Comparison of ENCODE assay signal across 15 cellular contexts in the genomic region with DNA sequence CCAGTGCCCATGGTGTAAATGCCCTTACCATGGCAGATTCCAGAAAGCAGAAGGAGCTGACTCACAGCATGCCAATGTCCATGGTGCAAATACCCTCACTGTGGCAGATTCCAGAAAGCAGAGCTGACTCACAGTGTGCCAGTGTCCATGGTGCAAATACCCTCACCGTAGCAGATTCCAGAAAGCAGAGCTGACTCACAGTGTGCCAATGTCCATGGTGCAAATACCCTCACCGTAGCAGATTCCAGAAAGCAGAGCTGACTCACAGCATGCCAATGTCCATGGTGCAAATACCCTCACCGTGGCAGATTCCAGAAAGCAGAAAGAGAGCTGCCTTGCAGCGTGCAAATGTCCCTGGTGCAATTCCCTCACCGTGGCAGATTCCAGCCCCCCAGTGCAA.
"Had no signal": no experiment of that assay in that cellular context is flagged by ENCODE, and none has a peak within 500 bp of the region (broad histone marks: within the 10 kb centered on the region; RNA-seq: fewer than 3 reads in every experiment).

No MANE protein-coding gene starts in this region.

- H3K9me3 ChIP-seq: heart left ventricle, mucosa of descending colon, tibial artery had no signal

- H3K27ac ChIP-seq: epithelial cell of prostate, heart left ventricle, parathyroid adenoma, tibial artery had no signal

- H3K36me3 ChIP-seq: heart left ventricle, tibial artery had no signal

- DNase-seq: activated CD4-positive, alpha-beta memory T cell treated with anti-CD3 and anti-CD28 coated beads for 36 hours; activated naive CD4-positive, alpha-beta T cell; activated naive CD8-positive, alpha-beta T cell treated with anti-CD3 and anti-CD28 coated beads, Interleukin-2, amount 50 U/mL, for 24 hours; activated T-cell treated with anti-CD3 and anti-CD28 coated beads, Interleukin-2, amount 50 U/mL, for 72 hours; aorta; effector memory CD8-positive, alpha-beta T cell; immature natural killer cell; mucosa of descending colon; naive thymus-derived CD4-positive, alpha-beta T cell; stimulated activated CD4-positive, alpha-beta T cell treated with anti-CD3 and anti-CD28 coated beads, Interleukin-2, amount 100 ng/mL, for 48 hours; stimulated activated naive B cell treated with anti-CD40 and anti-IgM and Interleukin-4, amounts not matched to agents 10 μg/mL and 1 μg/mL and 100 μg/mL, for 72 hours had no signal

- H3K36me3 Mint-ChIP-seq: activated CD4-positive, alpha-beta memory T cell treated with anti-CD3 and anti-CD28 coated beads for 36 hours; immature natural killer cell; naive thymus-derived CD4-positive, alpha-beta T cell; stimulated activated naive B cell treated with anti-CD40 and anti-IgM and Interleukin-4, amounts not matched to agents 10 μg/mL and 1 μg/mL and 100 μg/mL, for 72 hours had no signal

- H3K4me3 Mint-ChIP-seq: activated CD4-positive, alpha-beta memory T cell treated with anti-CD3 and anti-CD28 coated beads for 36 hours; activated naive CD8-positive, alpha-beta T cell treated with anti-CD3 and anti-CD28 coated beads, Interleukin-2, amount 50 U/mL, for 24 hours; activated T-cell treated with anti-CD3 and anti-CD28 coated beads, Interleukin-2, amount 50 U/mL, for 72 hours; effector memory CD8-positive, alpha-beta T cell; immature natural killer cell; naive thymus-derived CD4-positive, alpha-beta T cell; stimulated activated naive B cell treated with anti-CD40 and anti-IgM and Interleukin-4, amounts not matched to agents 10 μg/mL and 1 μg/mL and 100 μg/mL, for 72 hours had no signal

- H3K4me1 ChIP-seq: heart left ventricle, parathyroid adenoma, tibial artery had no signal

- H3K4me3 ChIP-seq: heart left ventricle, mucosa of descending colon, tibial artery had no signal

- H3K27me3 Mint-ChIP-seq: activated CD4-positive, alpha-beta memory T cell treated with anti-CD3 and anti-CD28 coated beads for 36 hours; activated naive CD8-positive, alpha-beta T cell treated with anti-CD3 and anti-CD28 coated beads, Interleukin-2, amount 50 U/mL, for 24 hours; effector memory CD8-positive, alpha-beta T cell; stimulated activated naive B cell treated with anti-CD40 and anti-IgM and Interleukin-4, amounts not matched to agents 10 μg/mL and 1 μg/mL and 100 μg/mL, for 72 hours had no signal

- H3K27ac Mint-ChIP-seq: activated CD4-positive, alpha-beta memory T cell treated with anti-CD3 and anti-CD28 coated beads for 36 hours; activated naive CD8-positive, alpha-beta T cell treated with anti-CD3 and anti-CD28 coated beads, Interleukin-2, amount 50 U/mL, for 24 hours; activated T-cell treated with anti-CD3 and anti-CD28 coated beads, Interleukin-2, amount 50 U/mL, for 72 hours; effector memory CD8-positive, alpha-beta T cell; immature natural killer cell; naive thymus-derived CD4-positive, alpha-beta T cell; stimulated activated naive B cell treated with anti-CD40 and anti-IgM and Interleukin-4, amounts not matched to agents 10 μg/mL and 1 μg/mL and 100 μg/mL, for 72 hours had no signal

- H3K9me3 Mint-ChIP-seq: activated naive CD8-positive, alpha-beta T cell treated with anti-CD3 and anti-CD28 coated beads, Interleukin-2, amount 50 U/mL, for 24 hours; immature natural killer cell had no signal

- H3K4me1 Mint-ChIP-seq: activated naive CD8-positive, alpha-beta T cell treated with anti-CD3 and anti-CD28 coated beads, Interleukin-2, amount 50 U/mL, for 24 hours; immature natural killer cell; stimulated activated naive B cell treated with anti-CD40 and anti-IgM and Interleukin-4, amounts not matched to agents 10 μg/mL and 1 μg/mL and 100 μg/mL, for 72 hours had no signal
